In genomic region chr9:130539473-130540223, GRCh38 we compare ENCODE assay signal across 13 cellular contexts. TPM values are rescaled to one million over a fixed set of nuclear protein-coding genes. Genes with fewer than 3 reads are reported as not detected.
DNase-seq lines count a peak whose midpoint lies in the region; ATAC-seq and TF ChIP-seq lines count a peak whose summit lies in the region.
"Had no signal": no experiment of that assay in that cellular context is flagged by ENCODE, and none has a peak within 500 bp of the region (broad histone marks: within the 10 kb centered on the region; RNA-seq: fewer than 3 reads in every experiment).

No MANE protein-coding gene starts in this region.

- H3K4me2 ChIP-seq in fibroblast of lung (ENCODE audit: extremely low read depth, insufficient read depth, low read length): no peak overlapping the region

- H3K9ac ChIP-seq in fibroblast of lung (ENCODE audit: insufficient read depth, low read length): no peak overlapping the region

- ATAC-seq in RWPE2 (ENCODE audit: low read depth) (peak; percentile 86), HG03045 (IDR thresholded peaks at IDR 0.05; ENCODE audit: unreplicated experiment) (no peak), HG02759 (IDR thresholded peaks at IDR 0.05; ENCODE audit: unreplicated experiment) (no peak)
- ATAC-seq: activated T-cell treated with anti-CD3 and anti-CD28 coated beads, Interleukin-2, amount 50 U/mL, for 72 hours had no signal

- 47% methylated on average over 9 of the region's 9 CpGs for WGBS in suprapubic skin

- no peaks in the 10 kb centered on the region for H3K27me3 ChIP-seq in RWPE2 (ENCODE audit: insufficient read depth, poor library complexity, severe bottlenecking)
- H3K27me3 ChIP-seq in fibroblast of lung (ENCODE audit: control insufficient read depth, insufficient read depth, low read length): peaks cover 2% of the 10 kb centered on the region
- peaks cover 80% of the 10 kb centered on the region for H3K27me3 ChIP-seq in suprapubic skin
- H3K27me3 ChIP-seq in right atrium auricular region: no peaks in the 10 kb centered on the region

- no peak for TF ChIP-seq POLR2A in suprapubic skin (IDR thresholded peaks at IDR 0.05)

- H3K9me3 ChIP-seq in RWPE2 (ENCODE audit: severe bottlenecking) (peaks cover 2% of the 10 kb centered on the region), fibroblast of lung (ENCODE audit: control insufficient read depth, insufficient read depth, low read depth, low read length) (no peaks in the 10 kb centered on the region), suprapubic skin (no peaks in the 10 kb centered on the region), right atrium auricular region (no peaks in the 10 kb centered on the region)
- H3K9me3 ChIP-seq: tibial artery had no signal

- TF ChIP-seq EP300 in suprapubic skin (IDR thresholded peaks at IDR 0.05): no peak

- H3K4me1 ChIP-seq in RWPE2 (ENCODE audit: insufficient read depth, poor library complexity, severe bottlenecking): peaks cover 34% of the 10 kb centered on the region
- H3K4me1 ChIP-seq in fibroblast of lung (ENCODE audit: control insufficient read depth, extremely low read depth, insufficient read depth, low read length): peaks cover 4% of the 10 kb centered on the region
- peaks cover 27% of the 10 kb centered on the region for H3K4me1 ChIP-seq in suprapubic skin
- H3K4me1 ChIP-seq in right atrium auricular region: peaks cover 0 to 28% of the 10 kb centered on the region in 2 donors

- H4K20me1 ChIP-seq in fibroblast of lung (ENCODE audit: control insufficient read depth, extremely low read depth, insufficient read depth, low read length): no peaks in the 10 kb centered on the region

- DNase-seq in NCI-H2196 (lab: John Stamatoyannopoulos, UW; ENCODE audit: unreplicated experiment) (peak; percentile 23), NCI-H2196 treated with DMSO at 0.1 percent for 48 hours (lab: John Stamatoyannopoulos, UW; ENCODE audit: unreplicated experiment) (no peak), RWPE2 (ENCODE audit: low spot score) (peak; percentile 81), fibroblast of lung (ENCODE audit: low read depth in 2 of 2) (peak; percentile 67 to 83), suprapubic skin (ENCODE audit: low spot score in 2 of 2) (no peak), right atrium auricular region (ENCODE audit: low spot score) (no peak)
- DNase-seq: activated T-cell treated with anti-CD3 and anti-CD28 coated beads, Interleukin-2, amount 50 U/mL, for 72 hours; islet precursor cell; NK-92 treated with Interleukin-12 subunit alpha and Interleukin-12 subunit beta, amount 100 ng/mL, for 24 hours; nucleus accumbens; tibial artery had no signal

- no peak overlapping the region for H3K4me3 ChIP-seq in RWPE2 (ENCODE audit: severe bottlenecking)
- no peak overlapping the region for H3K4me3 ChIP-seq in fibroblast of lung (replicated peaks in 1 of 4; ENCODE audit: control extremely low read depth in 1 of 4, insufficient read depth in 1 of 4, low read depth in 3 of 4, low read length in 4 of 4)
- no peak overlapping the region for H3K4me3 ChIP-seq in suprapubic skin
- no peak overlapping the region for H3K4me3 ChIP-seq in right atrium auricular region
- H3K4me3 ChIP-seq: tibial artery had no signal

- TF ChIP-seq CTCF in RWPE2 (IDR thresholded peaks at IDR 0.05; ENCODE audit: poor library complexity, severe bottlenecking) (no peak), fibroblast of lung (conservative IDR thresholded peaks at IDR 0.05 in 1 of 2, IDR thresholded peaks at IDR 0.05 in 1 of 2; ENCODE audit: low read depth in 1 of 2, low read length in 2 of 2) (no peak), suprapubic skin (IDR thresholded peaks at IDR 0.05) (no peak), right atrium auricular region (IDR thresholded peaks at IDR 0.05) (no peak)

- H3K36me3 ChIP-seq in RWPE2 (ENCODE audit: low read depth) (no peaks in the 10 kb centered on the region), fibroblast of lung (ENCODE audit: control insufficient read depth, insufficient read depth, low read length) (no peaks in the 10 kb centered on the region), suprapubic skin (no peaks in the 10 kb centered on the region), right atrium auricular region (no peaks in the 10 kb centered on the region)
- H3K36me3 ChIP-seq: tibial artery had no signal

- no peaks in the 10 kb centered on the region for H3K79me2 ChIP-seq in fibroblast of lung (ENCODE audit: control insufficient read depth, insufficient read depth, low read length)

- no peak overlapping the region for H2AFZ ChIP-seq in fibroblast of lung (ENCODE audit: low read length)

- H3K27ac ChIP-seq in RWPE2 (ENCODE audit: poor library complexity, severe bottlenecking) (peak overlapping the region; percentile 75), fibroblast of lung (ENCODE audit: insufficient read depth, low read length) (no peak overlapping the region), suprapubic skin (peak overlapping the region; percentile 34), right atrium auricular region (no peak overlapping the region)
- H3K27ac ChIP-seq: tibial artery had no signal

RNA-seq across cellular contexts. Expression of gene FUBP3, which starts 39.7 kb away (rescaled TPM):
- total RNA-seq in fibroblast of lung: 33.6 and 36.2 TPM in 2 replicates
- 35.7 and 43.2 TPM in 2 replicates for polyA plus RNA-seq in fibroblast of lung
- polyA plus RNA-seq in fibroblast of lung (2012): 41.4 and 45.2 TPM in 2 replicates
- 7.5 and 10.4 TPM in 2 replicates for polyA minus RNA-seq in fibroblast of lung (ENCODE audit: low replicate concordance)
- total RNA-seq in suprapubic skin: 100 to 1,000 TPM in 1 of 4 donors, 10 to 100 TPM in 3; 26.5 to 147 (median 33.7) TPM
- 10 to 100 TPM; 21.1 to 24.8 TPM for total RNA-seq in right atrium auricular region

Comparison
In these comparisons a context has a peak if more than half of its experiments do, and no peak if none do; other contexts are left out.
1. DNase-seq: peak in NCI-H2196 (single experiment), RWPE2 (single experiment) and fibroblast of lung (2 of 2); none in NCI-H2196 treated with DMSO at 0.1 percent for 48 hours (single experiment), suprapubic skin (0 of 2) and right atrium auricular region (single experiment).
2. H3K27ac ChIP-seq: peak in RWPE2 (single experiment) and suprapubic skin (single experiment); none in fibroblast of lung (single experiment) and right atrium auricular region (0 of 2).